Comparison of ENCODE assay signal across 21 cellular contexts in the genomic region with DNA sequence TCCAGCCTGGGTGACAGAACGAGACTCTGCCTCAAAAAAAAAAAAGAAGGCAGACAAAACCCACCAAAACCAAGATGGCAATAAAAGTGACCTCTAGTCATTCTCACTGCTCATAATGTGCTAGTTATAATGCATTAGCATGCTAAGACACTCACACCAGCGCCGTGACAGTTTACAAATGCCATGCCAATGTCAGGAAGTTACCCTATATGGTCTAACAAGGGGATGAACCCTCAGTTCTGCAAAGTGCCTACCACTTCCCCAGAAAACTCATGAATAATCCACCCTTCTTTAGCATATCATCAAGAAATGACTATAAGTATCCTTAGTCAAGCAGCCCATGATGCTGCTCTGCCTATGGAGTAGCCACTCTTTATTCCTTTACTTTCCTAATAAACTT. TPM values are rescaled to one million over a fixed set of nuclear protein-coding genes. Genes with fewer than 3 reads are reported as not detected.
DNase-seq lines count a peak whose midpoint lies in the region; ATAC-seq, FAIRE-seq and TF ChIP-seq lines count a peak whose summit lies in the region.
"Had no signal": no experiment of that assay in that cellular context is flagged by ENCODE, and none has a peak within 500 bp of the region (broad histone marks: within the 10 kb centered on the region; RNA-seq: fewer than 3 reads in every experiment).

No MANE protein-coding gene starts in this region.

- no peaks in the 10 kb centered on the region for H3K9me3 ChIP-seq in suprapubic skin
- H3K9me3 ChIP-seq: Peyer's patch, SK-N-SH had no signal

- H3K27me3 ChIP-seq in foreskin keratinocyte (no peaks in the 10 kb centered on the region), suprapubic skin (no peaks in the 10 kb centered on the region)
- H3K27me3 ChIP-seq: Peyer's patch had no signal

- H3K4me3 ChIP-seq in suprapubic skin, result no peak overlapping the region
- H3K4me3 ChIP-seq: Peyer's patch had no signal

- TF ChIP-seq CTCF in foreskin keratinocyte (conservative IDR thresholded peaks at IDR 0.05) (no peak), suprapubic skin (IDR thresholded peaks at IDR 0.05) (no peak)

- FAIRE-seq in HTR-8/SVneo (lab: Jason Lieb, UNC), result no peak
- FAIRE-seq: GM12892, H1 had no signal

- no peak for ATAC-seq in foreskin keratinocyte

- DNase-seq in NOMO-1 treated with DMSO at 0.1 percent for 48 hours (lab: John Stamatoyannopoulos, UW; ENCODE audit: unreplicated experiment) (peak; percentile 1), NOMO-1 (lab: John Stamatoyannopoulos, UW; ENCODE audit: unreplicated experiment in 2 of 2) (no peak), foreskin keratinocyte (no peak), suprapubic skin (ENCODE audit: low spot score in 2 of 2) (no peak), cerebellar cortex (ENCODE audit: low spot score) (no peak), HTR-8/SVneo (ENCODE audit: insufficient read length, low spot score) (no peak)
- no peak for DNase-seq in stimulated activated CD4-positive, alpha-beta T cell treated with anti-CD3 and anti-CD28 coated beads, Interleukin-12 subunit alpha, Interleukin-12 subunit beta, amount 100 ng/mL, for 4 hours
- DNase-seq: 8988T, COR-L47, DMS153, KG1, NCI-H1105 treated with DMSO at 0.1 percent for 48 hours, NCI-H1694 treated with DMSO at 0.1 percent for 48 hours, NCI-H2107, NCI-H524 treated with DMSO at 0.1 percent for 48 hours, Peyer's patch, SHP77, SK-N-SH had no signal

- WGBS in suprapubic skin, result 52% methylated on average over 3 of the region's 3 CpGs

- no peaks in the 10 kb centered on the region for H3K27me3 Mint-ChIP-seq in IgD-negative memory B cell

- H3K27ac ChIP-seq in foreskin keratinocyte, result peak overlapping the region; percentile 93
- peak overlapping the region; percentile 91 for H3K27ac ChIP-seq in suprapubic skin

- H3K9me3 Mint-ChIP-seq in IgD-negative memory B cell, result no peaks in the 10 kb centered on the region

- H3K27ac Mint-ChIP-seq in IgD-negative memory B cell, result peak overlapping the region in 2 of 3 donors; percentile 73 to 91

- TF ChIP-seq EP300 in suprapubic skin (IDR thresholded peaks at IDR 0.05), result no peak

- no peaks in the 10 kb centered on the region for H3K36me3 ChIP-seq in suprapubic skin
- H3K36me3 ChIP-seq: Peyer's patch had no signal

- peaks cover 30 to 37% (median 35%) of the 10 kb centered on the region in 3 donors for H3K4me1 Mint-ChIP-seq in IgD-negative memory B cell

- TF ChIP-seq POLR2A in suprapubic skin (IDR thresholded peaks at IDR 0.05), result no peak

- H3K4me1 ChIP-seq in foreskin keratinocyte (peaks cover 22% of the 10 kb centered on the region), suprapubic skin (peaks cover 72% of the 10 kb centered on the region)

- H3K4me3 Mint-ChIP-seq in IgD-negative memory B cell, result peak overlapping the region in 2 of 4 donors; percentile 55 to 74

- H3K36me3 Mint-ChIP-seq in IgD-negative memory B cell, result peaks cover 2% of the 10 kb centered on the region

RNA-seq across cellular contexts. Expression of a gene that starts 4.6 kb away (rescaled TPM):
- polyA plus RNA-seq in IgD-negative memory B cell (32.8 TPM), foreskin keratinocyte (19.3 and 24.2 TPM in 2 replicates)
- total RNA-seq in foreskin keratinocyte (60.0 and 66.3 TPM in 2 replicates), suprapubic skin (100 to 1,000 TPM; 135 to 201 (median 153) TPM)
